25 cellular contexts compared by ENCODE assay signal in genomic region chr22:43506487-43506886, GRCh38.
"Had no signal": no experiment of that assay in that cellular context is flagged by ENCODE, and none has a peak within 500 bp of the region (broad histone marks: within the 10 kb centered on the region; RNA-seq: fewer than 3 reads in every experiment).

No MANE protein-coding gene starts in this region.

- H3K4me3 ChIP-seq: coronary artery, esophagus squamous epithelium, heart right ventricle, mucosa of descending colon, pancreas, right lobe of liver, thoracic aorta, tibial nerve, upper lobe of left lung had no signal

- DNase-seq: dermis blood vessel endothelial cell; effector memory CD4-positive, alpha-beta T cell; erythroblast; esophagus squamous epithelium; foreskin melanocyte; glutamatergic neuron; heart right ventricle; hippocampal formation; left ventricle myocardium superior; mesenchymal stem cell; mucosa of descending colon; naive B cell; nucleus accumbens; small intestine; stimulated activated CD4-positive, alpha-beta T cell treated with anti-CD3 and anti-CD28 coated beads, Interleukin-15, amount 100 ng/mL, for 24 hours; stimulated activated CD4-positive, alpha-beta T cell treated with anti-CD3 and anti-CD28 coated beads, Interleukin-2, amount 100 ng/mL, for 48 hours; stimulated activated naive B cell treated with anti-CD40 and anti-IgM and Interleukin-4, amounts not matched to agents 10 μg/mL and 1 μg/mL and 100 μg/mL, for 72 hours; upper lobe of left lung had no signal

- H3K27me3 ChIP-seq: pancreas, right lobe of liver, tibial nerve, upper lobe of left lung had no signal

- H3K36me3 ChIP-seq: esophagus squamous epithelium, heart right ventricle, pancreas, right lobe of liver, thoracic aorta, tibial nerve, upper lobe of left lung had no signal

- H3K27ac ChIP-seq: coronary artery, esophagus squamous epithelium, heart right ventricle, pancreas, right lobe of liver, thoracic aorta, tibial nerve, upper lobe of left lung had no signal

- FAIRE-seq: endometrium, islet of Langerhans, pancreas, small intestine had no signal

- H3K4me1 ChIP-seq: esophagus squamous epithelium, heart right ventricle, pancreas, right lobe of liver, tibial nerve, upper lobe of left lung had no signal

- H3K9me3 ChIP-seq: esophagus squamous epithelium, heart right ventricle, mucosa of descending colon, pancreas, right lobe of liver, thoracic aorta, tibial nerve, upper lobe of left lung had no signal
